ENCODE assay signal across 18 cellular contexts in the genomic region with DNA sequence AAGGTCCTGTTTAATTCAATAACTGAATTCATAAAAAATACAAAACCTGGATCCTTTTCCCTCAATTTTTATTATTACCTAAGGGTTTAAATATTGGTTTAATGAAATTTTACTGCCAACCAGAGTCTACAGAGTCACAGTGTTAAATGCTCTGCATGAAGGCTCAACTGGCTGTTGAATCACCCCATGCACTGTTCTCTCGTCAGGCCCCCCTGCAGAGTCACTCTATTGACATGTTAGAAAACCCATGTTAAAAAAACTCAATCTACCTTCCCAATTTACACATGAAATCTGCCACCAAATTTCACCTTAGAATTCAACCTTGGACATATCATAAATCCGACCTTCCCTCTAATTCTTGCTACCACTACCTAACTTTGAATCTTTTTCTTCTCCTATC. TPM values are rescaled to one million over a fixed set of nuclear protein-coding genes. Genes with fewer than 3 reads are reported as not detected.
DNase-seq lines count a peak whose midpoint lies in the region; ATAC-seq and TF ChIP-seq lines count a peak whose summit lies in the region.
"Had no signal": no experiment of that assay in that cellular context is flagged by ENCODE, and none has a peak within 500 bp of the region (broad histone marks: within the 10 kb centered on the region; RNA-seq: fewer than 3 reads in every experiment).

No MANE protein-coding gene starts in this region.

- H3K14ac ChIP-seq in H9 (ENCODE audit: insufficient read depth, low read length), result no peak overlapping the region

- no peak overlapping the region for H4K8ac ChIP-seq in H9 (replicated peaks; ENCODE audit: insufficient read length, low read depth, low read length)

- no peak overlapping the region for H3K27ac ChIP-seq in H9 (ENCODE audit: insufficient read length, low read depth, low read length)
- H3K27ac ChIP-seq: BLaER1 treated with 17β-estradiol and CSF1 and Interleukin-3, amounts not matched to agents 10 nM and 100 nM had no signal

- H3K56ac ChIP-seq in H9 (ENCODE audit: insufficient read length, low read depth, low read length), result no peak overlapping the region

- H2AK5ac ChIP-seq in H9 (ENCODE audit: insufficient read length, low read length), result no peak overlapping the region

- no peak for TF ChIP-seq CTCF in WTC11 (IDR thresholded peaks at IDR 0.05)
- no peak for TF ChIP-seq CTCF in H9 (conservative IDR thresholded peaks at IDR 0.05)

- no peak for DNase-seq in stimulated activated naive CD8-positive, alpha-beta T cell treated with anti-CD3 and anti-CD28 coated beads, Interleukin-15, Interleukin-2, amounts not matched to agents 100 U/mL and 50 U/mL, for 24 hours
- DNase-seq in WTC11 (ENCODE audit: low spot score) (no peak), iPS-NIHi7 (ENCODE audit: extremely low spot score) (peak; percentile 36), HK-2 (ENCODE audit: unreplicated experiment) (no peak), H9 (no peak)
- DNase-seq: CD8-positive, alpha-beta memory T cell; HFFc6; IMR-90; NCI-H1436; NCI-H1930; NCI-H345; NCI-H524 treated with DMSO at 0.1 percent for 48 hours; PC-3; RPMI8226; SHP77 treated with DMSO at 0.1 percent for 48 hours had no signal

- no peak overlapping the region for H3K4ac ChIP-seq in H9 (ENCODE audit: low read depth, low read length)

- H3K27me3 ChIP-seq in H9 (ENCODE audit: insufficient read depth, low read length), result no peaks in the 10 kb centered on the region
- H3K27me3 ChIP-seq: BLaER1 treated with 17β-estradiol and CSF1 and Interleukin-3, amounts not matched to agents 10 nM and 100 nM had no signal

- H2AFZ ChIP-seq in H9 (ENCODE audit: low read length), result no peak overlapping the region

- H3K27ac Mint-ChIP-seq in stimulated activated naive CD8-positive, alpha-beta T cell treated with anti-CD3 and anti-CD28 coated beads, Interleukin-15, Interleukin-2, amounts not matched to agents 100 ng/mL and 50 ng/mL, for 24 hours, result peak overlapping the region; percentile 5
- H3K27ac Mint-ChIP-seq in WTC11 (peak overlapping the region; percentile 38; the same call in 1 of the 2 replicates), H9 (peak overlapping the region in 1 of 3 experiments; percentile 3; a peak in 2 of 7 replicates)
- H3K27ac Mint-ChIP-seq: HFFc6 had no signal

- H3K4me1 ChIP-seq in H9 (ENCODE audit: insufficient read depth, low read length), result no peaks in the 10 kb centered on the region; the same call in 1 of the 2 replicates

- ATAC-seq in stimulated activated naive CD8-positive, alpha-beta T cell treated with anti-CD3 and anti-CD28 coated beads, Interleukin-15, Interleukin-2, amounts not matched to agents 100 U/mL and 50 U/mL, for 24 hours, result no peak
- peak; percentile 62 for ATAC-seq in WTC11
- no peak for ATAC-seq in GM21528 (IDR thresholded peaks at IDR 0.05; ENCODE audit: low FRiP score, unreplicated experiment)
- ATAC-seq: PC-3 had no signal

- CTCF ChIA-PET in WTC11 (lab: Charles Lee), result no interaction called here

- 100% methylated on average over 1 of the region's 2 CpGs for WGBS in H9 (ENCODE audit: extremely low coverage, insufficient read length, low lambda C conversion rate)

- no peak overlapping the region for H2BK120ac ChIP-seq in H9 (ENCODE audit: low read depth, low read length, poor library complexity, severe bottlenecking)

- no peak overlapping the region for H2BK20ac ChIP-seq in H9 (ENCODE audit: low read depth, low read length, poor library complexity, severe bottlenecking)

- no peak overlapping the region for H2BK12ac ChIP-seq in H9 (ENCODE audit: insufficient read length, low read depth, low read length)

- no peaks in the 10 kb centered on the region for H3K9me3 Mint-ChIP-seq in stimulated activated naive CD8-positive, alpha-beta T cell treated with anti-CD3 and anti-CD28 coated beads, Interleukin-15, Interleukin-2, amounts not matched to agents 100 ng/mL and 50 ng/mL, for 24 hours
- H3K9me3 Mint-ChIP-seq in WTC11, result no peaks in the 10 kb centered on the region
- no peaks in the 10 kb centered on the region for H3K9me3 Mint-ChIP-seq in H9
- H3K9me3 Mint-ChIP-seq: CD8-positive, alpha-beta memory T cell; HFFc6 had no signal

- H3K27me3 Mint-ChIP-seq in stimulated activated naive CD8-positive, alpha-beta T cell treated with anti-CD3 and anti-CD28 coated beads, Interleukin-15, Interleukin-2, amounts not matched to agents 100 ng/mL and 50 ng/mL, for 24 hours, result no peaks in the 10 kb centered on the region
- H3K27me3 Mint-ChIP-seq in WTC11 (ENCODE audit: low read depth) (no peaks in the 10 kb centered on the region), H9 (ENCODE audit: low read depth) (no peaks in the 10 kb centered on the region)
- H3K27me3 Mint-ChIP-seq: CD8-positive, alpha-beta memory T cell had no signal

- H3K9ac ChIP-seq in H9 (ENCODE audit: extremely low read depth, insufficient read length, low read length), result no peak overlapping the region
- H3K9ac ChIP-seq: BLaER1 treated with 17β-estradiol and CSF1 and Interleukin-3, amounts not matched to agents 10 nM and 100 nM had no signal

- H3T11ph ChIP-seq in H9 (ENCODE audit: low read length), result no peak overlapping the region

- no peaks in the 10 kb centered on the region for H3K23me2 ChIP-seq in H9 (ENCODE audit: insufficient read length, low read depth, low read length, poor library complexity, severe bottlenecking)

- H4K5ac ChIP-seq in H9 (ENCODE audit: insufficient read length, low read depth, low read length), result no peak overlapping the region

- no peak overlapping the region for H3K4me2 ChIP-seq in H9 (ENCODE audit: insufficient read depth, insufficient read length, low read length)
- H3K4me2 ChIP-seq: BLaER1 treated with 17β-estradiol and CSF1 and Interleukin-3, amounts not matched to agents 10 nM and 100 nM had no signal

- H2BK15ac ChIP-seq in H9 (ENCODE audit: low read depth, low read length), result no peak overlapping the region

- no peaks in the 10 kb centered on the region for H4K20me1 ChIP-seq in H9 (ENCODE audit: control insufficient read depth, insufficient read depth, insufficient read length)

- H3K36me3 Mint-ChIP-seq in stimulated activated naive CD8-positive, alpha-beta T cell treated with anti-CD3 and anti-CD28 coated beads, Interleukin-15, Interleukin-2, amounts not matched to agents 100 ng/mL and 50 ng/mL, for 24 hours (ENCODE audit: low read depth), result peaks cover 68% of the 10 kb centered on the region
- H3K36me3 Mint-ChIP-seq in WTC11 (peaks cover 39% of the 10 kb centered on the region), H9 (ENCODE audit: insufficient read depth in 1 of 3, low read depth in 3 of 3) (peaks cover 21 to 69% (median 55%) of the 10 kb centered on the region in 3 experiments; a peak in 6 of 7 replicates)

- H3K79me1 ChIP-seq in H9 (ENCODE audit: insufficient read depth, low read depth, low read length, poor library complexity, severe bottlenecking), result no peaks in the 10 kb centered on the region

- no peak overlapping the region for H3K4me3 Mint-ChIP-seq in stimulated activated naive CD8-positive, alpha-beta T cell treated with anti-CD3 and anti-CD28 coated beads, Interleukin-15, Interleukin-2, amounts not matched to agents 100 ng/mL and 50 ng/mL, for 24 hours
- H3K4me3 Mint-ChIP-seq in WTC11 (no peak overlapping the region), H9 (no peak overlapping the region)
- H3K4me3 Mint-ChIP-seq: CD8-positive, alpha-beta memory T cell; HFFc6 had no signal

- H3K79me2 ChIP-seq in H9 (ENCODE audit: insufficient read depth, low read length), result no peaks in the 10 kb centered on the region

- H3K9me3 ChIP-seq in H9 (ENCODE audit: control insufficient read depth, low read depth, low read length), result no peaks in the 10 kb centered on the region
- H3K9me3 ChIP-seq: BLaER1 treated with 17β-estradiol and CSF1 and Interleukin-3, amounts not matched to agents 10 nM and 100 nM had no signal

- peaks cover 1% of the 10 kb centered on the region for H3K4me1 Mint-ChIP-seq in stimulated activated naive CD8-positive, alpha-beta T cell treated with anti-CD3 and anti-CD28 coated beads, Interleukin-15, Interleukin-2, amounts not matched to agents 100 ng/mL and 50 ng/mL, for 24 hours (ENCODE audit: low read depth)
- H3K4me1 Mint-ChIP-seq in WTC11 (peaks cover 10% of the 10 kb centered on the region), H9 (peaks cover 10 to 11% of the 10 kb centered on the region in 2 experiments)

- POLR2A ChIA-PET in WTC11 (lab: Charles Lee), result no interaction called here

- no peak overlapping the region for H3K23ac ChIP-seq in H9 (ENCODE audit: insufficient read length, low read depth, low read length)

- no peak overlapping the region for H2BK5ac ChIP-seq in H9 (ENCODE audit: insufficient read length, low read length)

- H4K91ac ChIP-seq in H9 (ENCODE audit: insufficient read length, low read depth, low read length), result no peak overlapping the region

- no peak overlapping the region for H3K18ac ChIP-seq in H9 (ENCODE audit: insufficient read length, low read depth, low read length)

TF ChIP-seq in WTC11, 78 proteins besides CTCF, POLR2A, EP300 and RAD21:
- TF ChIP-seq, protein P1, sequence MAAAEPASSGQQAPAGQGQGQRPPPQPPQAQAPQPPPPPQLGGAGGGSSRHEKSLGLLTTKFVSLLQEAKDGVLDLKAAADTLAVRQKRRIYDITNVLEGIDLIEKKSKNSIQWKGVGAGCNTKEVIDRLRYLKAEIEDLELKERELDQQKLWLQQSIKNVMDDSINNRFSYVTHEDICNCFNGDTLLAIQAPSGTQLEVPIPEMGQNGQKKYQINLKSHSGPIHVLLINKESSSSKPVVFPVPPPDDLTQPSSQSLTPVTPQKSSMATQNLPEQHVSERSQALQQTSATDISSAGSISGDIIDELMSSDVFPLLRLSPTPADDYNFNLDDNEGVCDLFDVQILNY (CRISPR knock-in tag; IDR thresholded peaks at IDR 0.05), result no peak
- no peak for TF ChIP-seq NFE2L1 (CRISPR knock-in tag; IDR thresholded peaks at IDR 0.05)

RNA-seq across cellular contexts. Expression of a gene that starts 43.3 kb away (rescaled TPM):
- total RNA-seq in WTC11 (2021) (5.1 to 7.8 TPM (median 7.8 TPM) in 3 replicates), H9 (2021) (10.8 and 11.5 TPM in 2 replicates)
